ENCODE assay signal across 19 cellular contexts in genomic region chr9:99181206-99181605, GRCh38. TPM values are rescaled to one million over a fixed set of nuclear protein-coding genes. Genes with fewer than 3 reads are reported as not detected.
A peak's percentile ranks its signal among the peaks of the same experiment; 100 is the strongest.
DNase-seq lines count a peak whose midpoint lies in the region; ATAC-seq and TF ChIP-seq lines count a peak whose summit lies in the region.
"Had no signal": no experiment of that assay in that cellular context is flagged by ENCODE, and none has a peak within 500 bp of the region (broad histone marks: within the 10 kb centered on the region; RNA-seq: fewer than 3 reads in every experiment).

No MANE protein-coding gene starts in this region.

- H3K9me3 Mint-ChIP-seq in activated naive CD8-positive, alpha-beta T cell treated with anti-CD3 and anti-CD28 coated beads, Interleukin-2, amount 50 U/mL, for 24 hours: no peaks in the 10 kb centered on the region
- H3K9me3 Mint-ChIP-seq in neural progenitor cell: no peaks in the 10 kb centered on the region

- H3K79me2 ChIP-seq in DOHH2 (ENCODE audit: control insufficient read depth, low read length) (no peaks in the 10 kb centered on the region), OCI-LY3 (ENCODE audit: low read length) (peaks cover 45% of the 10 kb centered on the region), neural progenitor cell (ENCODE audit: low read depth) (no peaks in the 10 kb centered on the region)

- H3K27ac Mint-ChIP-seq in activated naive CD8-positive, alpha-beta T cell treated with anti-CD3 and anti-CD28 coated beads, Interleukin-2, amount 50 U/mL, for 24 hours: peak overlapping the region; percentile 78
- peak overlapping the region; percentile 50 for H3K27ac Mint-ChIP-seq in neural progenitor cell

- 60% methylated on average over 2 of the region's 2 CpGs for WGBS in right cardiac atrium

- no peak for ATAC-seq in activated naive CD8-positive, alpha-beta T cell treated with anti-CD3 and anti-CD28 coated beads, Interleukin-2, amount 50 U/mL, for 24 hours
- no peak for ATAC-seq in right cardiac atrium
- ATAC-seq: heart left ventricle, PC-3 had no signal

- DNase-seq in activated naive CD8-positive, alpha-beta T cell treated with anti-CD3 and anti-CD28 coated beads, Interleukin-2, amount 50 U/mL, for 24 hours: no peak
- no peak for DNase-seq in neural progenitor cell (ENCODE audit: low spot score)
- DNase-seq in right cardiac atrium: no peak
- no peak for DNase-seq in ureter (ENCODE audit: low spot score)
- DNase-seq in MG63: no peak
- DNase-seq: AML-193; aorta; effector memory CD4-positive, alpha-beta T cell; heart left ventricle; left ventricle myocardium inferior; NCI-H1694 treated with DMSO at 0.1 percent for 48 hours; NCI-H2227 treated with DMSO at 0.1 percent for 48 hours; NCI-H774; PC-3; thyroid gland had no signal

- no peaks in the 10 kb centered on the region for H3K9me3 ChIP-seq in DOHH2 (ENCODE audit: control insufficient read depth, insufficient read depth, low read length)
- no peaks in the 10 kb centered on the region for H3K9me3 ChIP-seq in OCI-LY3 (ENCODE audit: insufficient read depth, low read length)
- no peaks in the 10 kb centered on the region for H3K9me3 ChIP-seq in neural progenitor cell (ENCODE audit: low read depth)
- H3K9me3 ChIP-seq in right cardiac atrium (ENCODE audit: control insufficient read depth, low read length): no peaks in the 10 kb centered on the region
- H3K9me3 ChIP-seq in MG63: no peaks in the 10 kb centered on the region
- H3K9me3 ChIP-seq: HAP-1, heart left ventricle, left ventricle myocardium inferior, SJCRH30, thyroid gland had no signal

- H3K9ac ChIP-seq in OCI-LY3 (ENCODE audit: low read length) (peak overlapping the region; percentile 72), neural progenitor cell (no peak overlapping the region)

- H3K4me1 Mint-ChIP-seq in activated naive CD8-positive, alpha-beta T cell treated with anti-CD3 and anti-CD28 coated beads, Interleukin-2, amount 50 U/mL, for 24 hours: peaks cover 70% of the 10 kb centered on the region
- H3K4me1 Mint-ChIP-seq in neural progenitor cell: peaks cover 17% of the 10 kb centered on the region

- intact Hi-C loops in right cardiac atrium (cut with DNase I): loop anchor here in 1 of 4 donors (10.0 kb wide), 1 partner anchor 634 kb away; no protein-coding TSS in a partner anchor

- no peaks in the 10 kb centered on the region for H3K36me3 ChIP-seq in DOHH2 (ENCODE audit: control insufficient read depth, low read length)
- H3K36me3 ChIP-seq in OCI-LY3 (replicated peaks; ENCODE audit: low read depth, low read length): peaks cover 17% of the 10 kb centered on the region
- H3K36me3 ChIP-seq in neural progenitor cell: no peaks in the 10 kb centered on the region
- H3K36me3 ChIP-seq in MG63: no peaks in the 10 kb centered on the region
- H3K36me3 ChIP-seq: HAP-1, heart left ventricle, left ventricle myocardium inferior, SJCRH30, thyroid gland had no signal

- H2AFZ ChIP-seq in OCI-LY3 (ENCODE audit: low read depth, low read length) (no peak overlapping the region), neural progenitor cell (replicated peaks) (no peak overlapping the region)

- H3K4me3 Mint-ChIP-seq in activated naive CD8-positive, alpha-beta T cell treated with anti-CD3 and anti-CD28 coated beads, Interleukin-2, amount 50 U/mL, for 24 hours: peak overlapping the region; percentile 41
- H3K4me3 Mint-ChIP-seq in neural progenitor cell: no peak overlapping the region

- H3F3A ChIP-seq in DOHH2 (ENCODE audit: control insufficient read depth, insufficient read depth): no peaks in the 10 kb centered on the region
- no peaks in the 10 kb centered on the region for H3F3A ChIP-seq in neural progenitor cell (ENCODE audit: low read depth)

- peak overlapping the region; percentile 39 for H3K27ac ChIP-seq in DOHH2 (ENCODE audit: low read depth, low read length)
- H3K27ac ChIP-seq in OCI-LY3 (ENCODE audit: low read length): peak overlapping the region; percentile 99
- H3K27ac ChIP-seq in neural progenitor cell: no peak overlapping the region
- H3K27ac ChIP-seq in right cardiac atrium (ENCODE audit: low read length): no peak overlapping the region
- H3K27ac ChIP-seq: heart left ventricle, left ventricle myocardium inferior, SJCRH30, thyroid gland had no signal

- H3K9me2 ChIP-seq in DOHH2 (replicated peaks; ENCODE audit: control insufficient read depth, low read length): no peaks in the 10 kb centered on the region

- peaks cover 4% of the 10 kb centered on the region for H3K36me3 Mint-ChIP-seq in activated naive CD8-positive, alpha-beta T cell treated with anti-CD3 and anti-CD28 coated beads, Interleukin-2, amount 50 U/mL, for 24 hours (ENCODE audit: low read depth)
- H3K36me3 Mint-ChIP-seq in neural progenitor cell: no peaks in the 10 kb centered on the region

- peak overlapping the region; percentile 46 for H3K4me2 ChIP-seq in DOHH2 (ENCODE audit: low read length)
- H3K4me2 ChIP-seq in OCI-LY3 (ENCODE audit: low read length): peak overlapping the region; percentile 63
- H3K4me2 ChIP-seq in neural progenitor cell: no peak overlapping the region

- H4K20me1 ChIP-seq in DOHH2 (ENCODE audit: control insufficient read depth, insufficient read depth, low read depth, low read length): no peaks in the 10 kb centered on the region
- no peaks in the 10 kb centered on the region for H4K20me1 ChIP-seq in OCI-LY3 (ENCODE audit: insufficient read depth, low read length)
- H4K20me1 ChIP-seq in neural progenitor cell (ENCODE audit: low read depth): no peaks in the 10 kb centered on the region

- H3K4me1 ChIP-seq in DOHH2 (ENCODE audit: control insufficient read depth, low read length): peaks cover 63% of the 10 kb centered on the region
- peaks cover 99% of the 10 kb centered on the region for H3K4me1 ChIP-seq in OCI-LY3 (ENCODE audit: low read length)
- H3K4me1 ChIP-seq in neural progenitor cell: peaks cover 10% of the 10 kb centered on the region
- no peaks in the 10 kb centered on the region for H3K4me1 ChIP-seq in right cardiac atrium (ENCODE audit: control insufficient read depth, insufficient read depth, low read length)
- H3K4me1 ChIP-seq: HAP-1 had no signal

- TF ChIP-seq CTCF in DOHH2 (IDR thresholded peaks at IDR 0.05; ENCODE audit: low read depth, low read length, poor library complexity, severe bottlenecking): no peak
- no peak for TF ChIP-seq CTCF in OCI-LY3 (IDR thresholded peaks at IDR 0.05; ENCODE audit: low read depth, low read length)
- no peak for TF ChIP-seq CTCF in neural progenitor cell (IDR thresholded peaks at IDR 0.05)

- H3K27me3 Mint-ChIP-seq in activated naive CD8-positive, alpha-beta T cell treated with anti-CD3 and anti-CD28 coated beads, Interleukin-2, amount 50 U/mL, for 24 hours: peaks cover 2% of the 10 kb centered on the region
- H3K27me3 Mint-ChIP-seq in neural progenitor cell (ENCODE audit: insufficient read depth, low read depth): peaks cover 5% of the 10 kb centered on the region

- peak overlapping the region; percentile 36; the same call in 1 of the 2 replicates for H3K4me3 ChIP-seq in DOHH2 (ENCODE audit: low read length)
- peak overlapping the region; percentile 28; the same call in 1 of the 2 replicates for H3K4me3 ChIP-seq in OCI-LY3 (ENCODE audit: low read length)
- no peak overlapping the region for H3K4me3 ChIP-seq in neural progenitor cell
- H3K4me3 ChIP-seq in right cardiac atrium (ENCODE audit: low read length): no peak overlapping the region
- no peak overlapping the region for H3K4me3 ChIP-seq in MG63
- H3K4me3 ChIP-seq: HAP-1, heart left ventricle, left ventricle myocardium inferior, SJCRH30, thyroid gland had no signal

- H3K27me3 ChIP-seq in DOHH2 (ENCODE audit: control insufficient read depth, low read length) (no peaks in the 10 kb centered on the region), OCI-LY3 (ENCODE audit: low read depth, low read length) (no peaks in the 10 kb centered on the region), neural progenitor cell (no peaks in the 10 kb centered on the region), right cardiac atrium (ENCODE audit: control insufficient read depth, insufficient read depth) (no peaks in the 10 kb centered on the region), MG63 (no peaks in the 10 kb centered on the region)
- H3K27me3 ChIP-seq: heart left ventricle, SJCRH30, thyroid gland had no signal

RNA-seq across cellular contexts. Expression of gene ALG2, which starts 40.5 kb away (rescaled TPM):
- total RNA-seq in neural progenitor cell (ENCODE audit: low replicate concordance) (25.0 and 26.0 TPM in 2 replicates), right cardiac atrium (10 to 100 TPM; 13.1 to 26.3 (median 16.4) TPM), ureter (46.5 TPM)
- 13.6 TPM for polyA plus RNA-seq in right cardiac atrium
- 22.0 and 32.5 TPM in 2 replicates for total RNA-seq in MG63 (2014; rRNA removed; shearing (Covaris generic); ENCODE audit: low replicate concordance)

RNA-seq across cellular contexts. Expression of gene SEC61B, which starts 40.9 kb away (rescaled TPM):
- total RNA-seq in neural progenitor cell (ENCODE audit: low replicate concordance): 83.7 and 99.2 TPM in 2 replicates
- total RNA-seq in right cardiac atrium: 10 to 100 TPM; 46.4 to 75.0 (median 51.4) TPM
- 103 TPM for polyA plus RNA-seq in right cardiac atrium
- total RNA-seq in ureter: 75.1 TPM
- total RNA-seq in MG63 (2014; rRNA removed; shearing (Covaris generic); ENCODE audit: low replicate concordance): 152 and 171 TPM in 2 replicates

Comparison
In these comparisons a context has a peak if more than half of its experiments do, and no peak if none do; other contexts are left out.
1. H3K27ac ChIP-seq: peak in DOHH2 (single experiment) and OCI-LY3 (single experiment); none in neural progenitor cell (single experiment) and right cardiac atrium (single experiment).
2. H3K4me3 ChIP-seq: peak in DOHH2 (single experiment) and OCI-LY3 (single experiment); none in neural progenitor cell (single experiment), right cardiac atrium (single experiment) and MG63 (single experiment).